1 cellular context compared by ENCODE assay signal in the genomic region with DNA sequence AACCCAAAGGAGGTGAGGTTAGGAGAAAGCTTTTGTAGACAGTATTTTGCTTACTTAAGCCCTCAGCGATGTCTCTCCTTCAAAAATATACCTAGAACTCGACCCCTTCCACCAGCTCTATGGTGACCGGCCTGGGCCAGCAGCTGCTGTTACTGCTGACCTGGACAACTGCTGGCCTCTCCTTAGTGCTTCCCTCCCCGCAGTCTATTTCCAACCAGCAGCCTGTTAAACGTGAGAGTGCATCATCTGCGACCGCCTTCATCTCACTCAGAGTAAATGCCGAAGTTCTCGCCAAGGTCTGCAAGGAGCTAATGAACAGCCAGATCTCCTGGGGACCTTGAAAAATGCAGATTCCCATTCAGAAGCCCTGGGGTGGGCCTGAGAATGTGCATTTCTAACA.
TF ChIP-seq lines count a peak whose summit lies in the region.

No MANE protein-coding gene starts in this region.

TF ChIP-seq in HepG2, 621 proteins besides CTCF, POLR2A, EP300 and RAD21 (continued from another document):
- TF ChIP-seq GPN1 (CRISPR knock-in tag; IDR thresholded peaks at IDR 0.05; ENCODE audit: borderline replicate concordance) (no peak), TFDP2 (CRISPR knock-in tag; IDR thresholded peaks at IDR 0.05) (no peak), ETS1 (CRISPR knock-in tag; IDR thresholded peaks at IDR 0.05) (no peak), CHCHD3 (CRISPR knock-in tag; IDR thresholded peaks at IDR 0.05) (no peak), KLF16 (CRISPR knock-in tag; IDR thresholded peaks at IDR 0.05) (no peak), USF2 (IDR thresholded peaks at IDR 0.05; ENCODE audit: low read depth, low read length) (no peak), USF2 (CRISPR knock-in tag; IDR thresholded peaks at IDR 0.05; ENCODE audit: borderline replicate concordance) (no peak), ZNF20 (CRISPR knock-in tag; IDR thresholded peaks at IDR 0.05) (no peak), HDAC1 (CRISPR knock-in tag; IDR thresholded peaks at IDR 0.05) (no peak), KAT8 (CRISPR knock-in tag; IDR thresholded peaks at IDR 0.05) (no peak), ZNF3 (CRISPR knock-in tag; IDR thresholded peaks at IDR 0.05) (no peak), AGO1 (IDR thresholded peaks at IDR 0.05; ENCODE audit: low read depth, low read length, poor library complexity, severe bottlenecking) (no peak), WIZ (CRISPR knock-in tag; IDR thresholded peaks at IDR 0.05) (no peak), ZNF550 (CRISPR knock-in tag; IDR thresholded peaks at IDR 0.05; ENCODE audit: borderline replicate concordance) (no peak)
- TF ChIP-seq, protein P1, sequence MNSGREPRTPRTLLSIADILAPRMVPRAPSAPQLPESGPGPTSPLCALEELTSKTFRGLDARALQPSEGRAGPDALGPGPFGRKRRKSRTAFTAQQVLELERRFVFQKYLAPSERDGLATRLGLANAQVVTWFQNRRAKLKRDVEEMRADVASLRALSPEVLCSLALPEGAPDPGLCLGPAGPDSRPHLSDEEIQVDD (CRISPR knock-in tag; IDR thresholded peaks at IDR 0.05; ENCODE audit: borderline replicate concordance) = no peak
TF ChIP-seq in HepG2: peak in this region for 0.
